ENCODE assay signal across 11 cellular contexts in genomic region chr17:21036361-21036881, GRCh38. TPM values are rescaled to one million over a fixed set of nuclear protein-coding genes. Genes with fewer than 3 reads are reported as not detected.
A peak's percentile ranks its signal among the peaks of the same experiment; 100 is the strongest.
DNase-seq lines count a peak whose midpoint lies in the region; ATAC-seq, FAIRE-seq and TF ChIP-seq lines count a peak whose summit lies in the region.
"Had no signal": no experiment of that assay in that cellular context is flagged by ENCODE, and none has a peak within 500 bp of the region (broad histone marks: within the 10 kb centered on the region; RNA-seq: fewer than 3 reads in every experiment).

No MANE protein-coding gene starts in this region.

- no peak for TF ChIP-seq POLR2A in sigmoid colon (IDR thresholded peaks at IDR 0.05)

- TF ChIP-seq CTCF in sigmoid colon (IDR thresholded peaks at IDR 0.05): no peak
- TF ChIP-seq CTCF in BE2C (IDR thresholded peaks at IDR 0.05; ENCODE audit: low read depth, low read length): no peak

- H3K27ac ChIP-seq in sigmoid colon: peak overlapping the region in 3 of 4 donors; percentile 17 to 99 (median 46)
- no peak overlapping the region for H3K27ac ChIP-seq in small intestine (ENCODE audit: low read depth in 1 of 2, low read length in 1 of 2)
- H3K27ac ChIP-seq: SK-N-MC had no signal

- H3K27ac Mint-ChIP-seq in central memory CD8-positive, alpha-beta T cell (ENCODE audit: low read depth): no peak overlapping the region

- FAIRE-seq in small intestine (lab: Jason Lieb, UNC): no peak

- peak overlapping the region; percentile 36 for H3K4me3 Mint-ChIP-seq in central memory CD8-positive, alpha-beta T cell

- peak; percentile 14 for DNase-seq in DMS 273 (lab: John Stamatoyannopoulos, UW; ENCODE audit: unreplicated experiment)
- DNase-seq in DMS 273 treated with DMSO at 0.1 percent for 48 hours (lab: John Stamatoyannopoulos, UW): no peak
- peak; percentile 19 for DNase-seq in NCI-H1105 (lab: John Stamatoyannopoulos, UW)
- no peak for DNase-seq in central memory CD8-positive, alpha-beta T cell (ENCODE audit: low spot score in 2 of 2)
- DNase-seq in sigmoid colon: no peak
- DNase-seq in BE2C: no peak
- DNase-seq in NCI-H1417 (lab: John Stamatoyannopoulos, UW): no peak
- DNase-seq in small intestine: no peak
- DNase-seq: hypothalamus, posterior cingulate gyrus had no signal

- H3K27me3 ChIP-seq in sigmoid colon (no peaks in the 10 kb centered on the region), BE2C (no peaks in the 10 kb centered on the region), small intestine (ENCODE audit: control insufficient read depth in 2 of 2, insufficient read depth in 2 of 2, low read length in 2 of 2) (no peaks in the 10 kb centered on the region)

- peaks cover 13% of the 10 kb centered on the region for H3K36me3 Mint-ChIP-seq in central memory CD8-positive, alpha-beta T cell (ENCODE audit: insufficient read depth)

- intact Hi-C loops in sigmoid colon (cut with DNase I): loop anchor here (5.0 kb wide), 1 partner anchor 34 kb away; no protein-coding TSS in a partner anchor

- H3K27me3 Mint-ChIP-seq in central memory CD8-positive, alpha-beta T cell: no peaks in the 10 kb centered on the region

- WGBS in sigmoid colon, 2 donors: 61 to 69% methylated on average over 4 of the region's 4 CpGs
- WGBS in small intestine, 3 donors: 63 to 67% (median 64%) methylated on average over 4 of the region's 4 CpGs

- no peaks in the 10 kb centered on the region for H3K9me3 Mint-ChIP-seq in central memory CD8-positive, alpha-beta T cell

- H3K36me3 ChIP-seq in sigmoid colon (no peaks in the 10 kb centered on the region), BE2C (peaks cover 19% of the 10 kb centered on the region), small intestine (ENCODE audit: control insufficient read depth in 2 of 2, insufficient read depth in 2 of 2, low read length in 2 of 2) (peaks cover 0 to 2% of the 10 kb centered on the region in 2 donors)

- no peak for ATAC-seq in central memory CD8-positive, alpha-beta T cell (replicated peaks; ENCODE audit: extremely low read depth, poor library complexity, severe bottlenecking)

- H3K9me3 ChIP-seq in sigmoid colon: no peaks in the 10 kb centered on the region
- H3K9me3 ChIP-seq in BE2C: no peaks in the 10 kb centered on the region
- no peaks in the 10 kb centered on the region for H3K9me3 ChIP-seq in small intestine (ENCODE audit: control insufficient read depth, low read depth)

- TF ChIP-seq EP300 in sigmoid colon (IDR thresholded peaks at IDR 0.05): no peak

- peaks cover 0 to 100% (median 98%) of the 10 kb centered on the region in 4 donors for H3K4me1 ChIP-seq in sigmoid colon
- no peaks in the 10 kb centered on the region for H3K4me1 ChIP-seq in BE2C
- H3K4me1 ChIP-seq in small intestine (ENCODE audit: control insufficient read depth in 2 of 2, insufficient read depth in 1 of 2, low read depth in 1 of 2, low read length in 1 of 2): peaks cover 4 to 33% of the 10 kb centered on the region in 2 donors

- H3K4me3 ChIP-seq in sigmoid colon (no peak overlapping the region), BE2C (ENCODE audit: low read depth, low read length) (no peak overlapping the region), small intestine (ENCODE audit: low read depth in 1 of 2, low read length in 2 of 2) (no peak overlapping the region)
- H3K4me3 ChIP-seq: SK-N-MC had no signal

- H3K4me1 Mint-ChIP-seq in central memory CD8-positive, alpha-beta T cell: peaks cover 72% of the 10 kb centered on the region

RNA-seq across cellular contexts. Expression of gene USP22, which starts 6.4 kb away (rescaled TPM):
- 10 to 100 TPM; 68.8 to 84.2 (median 83.4) TPM for total RNA-seq in sigmoid colon
- polyA plus RNA-seq in sigmoid colon: 10 to 100 TPM; 25.2 to 71.2 (median 30.1) TPM
- 91.7 TPM for polyA plus RNA-seq in BE2C (2012; ENCODE audit: insufficient read depth, insufficient read length, low read depth)
- polyA plus RNA-seq in small intestine: 10 to 100 TPM; 25.5 to 67.2 (median 29.5) TPM

Comparison
In these comparisons a context has a peak if more than half of its experiments do, and no peak if none do; other contexts are left out.
1. DNase-seq: peak in DMS 273 (single experiment) and NCI-H1105 (single experiment); none in DMS 273 treated with DMSO at 0.1 percent for 48 hours (single experiment), central memory CD8-positive, alpha-beta T cell (0 of 2), sigmoid colon (single experiment), BE2C (single experiment), NCI-H1417 (0 of 3) and small intestine (single experiment).
2. H3K27ac ChIP-seq: peak in sigmoid colon (3 of 4); none in small intestine (0 of 2).